Comparison of ENCODE assay signal across 12 cellular contexts in genomic region chr1:221394011-221394544, GRCh38.
DNase-seq lines count a peak whose midpoint lies in the region; ATAC-seq, FAIRE-seq and TF ChIP-seq lines count a peak whose summit lies in the region.
"Had no signal": no experiment of that assay in that cellular context is flagged by ENCODE, and none has a peak within 500 bp of the region (broad histone marks: within the 10 kb centered on the region; RNA-seq: fewer than 3 reads in every experiment).

No MANE protein-coding gene starts in this region.

- H3K27me3 ChIP-seq in mammary epithelial cell (ENCODE audit: insufficient read depth, low read length), result no peaks in the 10 kb centered on the region
- no peaks in the 10 kb centered on the region for H3K27me3 ChIP-seq in gastrocnemius medialis
- H3K27me3 ChIP-seq in transverse colon, result no peaks in the 10 kb centered on the region

- no peak overlapping the region for H3K9ac ChIP-seq in mammary epithelial cell (ENCODE audit: insufficient read depth, low read length)

- WGBS in mammary epithelial cell (ENCODE audit: low coverage, missing lambda C conversion rate), result 70% methylated on average over 5 of the region's 6 CpGs
- 48 to 51% methylated on average over 3 to 6 of the region's 6 CpGs for WGBS in transverse colon (ENCODE audit: low coverage in 1 of 2), 2 donors

- H3K4me1 Mint-ChIP-seq in MCF 10A (ENCODE audit: insufficient read depth, unreplicated experiment), result peaks cover 50% of the 10 kb centered on the region

- intact Hi-C loops in MCF 10A (cut with micrococcal nuclease) (no loop called here), mammary epithelial cell (cut with micrococcal nuclease) (no loop called here), gastrocnemius medialis (cut with DNase I; ENCODE audit: low total_unique reads) (no loop called here), transverse colon (cut with DNase I; ENCODE audit: low total_unique reads) (no loop called here)

- H3K27ac Mint-ChIP-seq in MCF 10A (ENCODE audit: low read depth, unreplicated experiment), result peak overlapping the region; percentile 55

- in situ Hi-C loops in mammary epithelial cell (cut with MboI; ENCODE audit: low sequenced_read_pairs in 2 of 2), result no loop called here
- in situ Hi-C loops in gastrocnemius medialis (cut with MboI; ENCODE audit: low sequenced_read_pairs in 4 of 4), result no loop called here
- in situ Hi-C loops in transverse colon (cut with MboI; ENCODE audit: low pct_ligation_motif_present in 1 of 4, low pct_unique_long_range_greater_than_20kb in 1 of 4, low sequenced_read_pairs in 3 of 4), result no loop called here

- POLR2A ChIA-PET in MCF 10A (lab: Yijun Ruan, JAX), result interaction anchor here (0.8 to 3.9 kb wide), 11 partner anchors 12 to 78 kb away, joined by 3 to 31 read pairs (median 4); no protein-coding TSS in a partner anchor

- peaks cover 7% of the 10 kb centered on the region for H3K36me3 Mint-ChIP-seq in MCF 10A (ENCODE audit: insufficient read depth, unreplicated experiment)

- H3K79me2 ChIP-seq in mammary epithelial cell (ENCODE audit: insufficient read depth, low read length), result no peaks in the 10 kb centered on the region

- no peaks in the 10 kb centered on the region for H3K27me3 Mint-ChIP-seq in MCF 10A (ENCODE audit: insufficient read depth, unreplicated experiment)

- no peaks in the 10 kb centered on the region for H4K20me1 ChIP-seq in mammary epithelial cell (ENCODE audit: insufficient read depth, low read length)

- TF ChIP-seq CTCF in MCF 10A (IDR thresholded peaks at IDR 0.05; ENCODE audit: unreplicated experiment) (no peak), mammary epithelial cell (conservative IDR thresholded peaks at IDR 0.05 in 1 of 2, IDR thresholded peaks at IDR 0.05 in 1 of 2; ENCODE audit: extremely low read depth in 1 of 2, insufficient read depth in 1 of 2, low read depth in 1 of 2, low read length in 2 of 2) (no peak), epithelial cell of esophagus (IDR thresholded peaks at IDR 0.05; ENCODE audit: insufficient read depth, low read depth, low read length, missing control alignments) (no peak), gastrocnemius medialis (IDR thresholded peaks at IDR 0.05 in 4 of 5, conservative IDR thresholded peaks at IDR 0.05 in 1 of 5) (no peak), transverse colon (IDR thresholded peaks at IDR 0.05) (no peak)

- H3K27ac ChIP-seq in mammary epithelial cell (ENCODE audit: insufficient read depth, low read depth, low read length) (no peak overlapping the region), gastrocnemius medialis (no peak overlapping the region), transverse colon (no peak overlapping the region)

- no peaks in the 10 kb centered on the region for H3K9me3 ChIP-seq in mammary epithelial cell (replicated peaks; ENCODE audit: insufficient read depth, low read length)
- H3K9me3 ChIP-seq in gastrocnemius medialis, result no peaks in the 10 kb centered on the region
- peaks cover 0 to 2% of the 10 kb centered on the region in 2 donors for H3K9me3 ChIP-seq in transverse colon

- CTCF ChIA-PET in MCF 10A (lab: Yijun Ruan, JAX), result interaction anchor here (0.6 to 1.8 kb wide), 11 partner anchors 12 to 1722 kb away, joined by 3 to 8 read pairs (median 3); no protein-coding TSS in a partner anchor
- CTCF ChIA-PET in mammary epithelial cell (lab: Charles Lee; ENCODE audit: low non-redundant PET), result no interaction called here

- no peak overlapping the region for H2AFZ ChIP-seq in mammary epithelial cell (ENCODE audit: low read depth, low read length)

- no peak overlapping the region for H3K4me2 ChIP-seq in mammary epithelial cell (ENCODE audit: insufficient read depth, low read depth, low read length)

- no peak for TF ChIP-seq POLR2A in gastrocnemius medialis (IDR thresholded peaks at IDR 0.05)
- TF ChIP-seq POLR2A in transverse colon (IDR thresholded peaks at IDR 0.05), result no peak

- H3K4me3 ChIP-seq in mammary epithelial cell (replicated peaks in 1 of 3; ENCODE audit: insufficient read depth in 1 of 3, low read depth in 2 of 3, low read length in 3 of 3), result no peak overlapping the region
- no peak overlapping the region for H3K4me3 ChIP-seq in epithelial cell of esophagus (ENCODE audit: low read length)
- no peak overlapping the region for H3K4me3 ChIP-seq in gastrocnemius medialis
- no peak overlapping the region for H3K4me3 ChIP-seq in transverse colon

- peak; percentile 27 to 55 for ATAC-seq in gastrocnemius medialis
- ATAC-seq: Panc1 had no signal

- dilution Hi-C loops in mammary epithelial cell (cut with HindIII; ENCODE audit: low sequenced_read_pairs), result no loop called here

- TF ChIP-seq EP300 in transverse colon (IDR thresholded peaks at IDR 0.05; ENCODE audit: low read depth), result no peak

- no peak overlapping the region for H3K4me3 Mint-ChIP-seq in MCF 10A (ENCODE audit: unreplicated experiment)

- BruUV-seq in MCF 10A (replicated peaks; lab: Mats Ljungman, UMichigan), result no TSS peak
- BruUV-seq in mammary epithelial cell (replicated peaks; lab: Mats Ljungman, UMichigan), result no TSS peak

- H3K4me1 ChIP-seq in mammary epithelial cell (ENCODE audit: insufficient read depth, low read length) (peaks cover 14% of the 10 kb centered on the region), gastrocnemius medialis (peaks cover 0 to 3% of the 10 kb centered on the region in 2 donors), transverse colon (no peaks in the 10 kb centered on the region)

- H3K36me3 ChIP-seq in mammary epithelial cell (ENCODE audit: insufficient read depth, low read length) (no peaks in the 10 kb centered on the region), gastrocnemius medialis (no peaks in the 10 kb centered on the region), transverse colon (no peaks in the 10 kb centered on the region)

- DNase-seq in MCF 10A (ENCODE audit: unreplicated experiment), result peak; percentile 88
- DNase-seq in mammary epithelial cell, result no peak
- peak; percentile 96 for DNase-seq in NCI-H69 (lab: John Stamatoyannopoulos, UW)
- peak; percentile 36 for DNase-seq in epithelial cell of esophagus (ENCODE audit: low read depth)
- DNase-seq in gastrocnemius medialis, result no peak
- DNase-seq in NOMO-1 treated with dmso at 0.1 percent for 144 hours (lab: John Stamatoyannopoulos, UW; ENCODE audit: unreplicated experiment), result no peak
- no peak for DNase-seq in urothelium cell line (ENCODE audit: low spot score)
- DNase-seq in transverse colon, result no peak
- DNase-seq: activated CD8-positive, alpha-beta memory T cell treated with anti-CD3 and anti-CD28 coated beads for 24 hours; central memory CD4-positive, alpha-beta T cell; occipital lobe had no signal

- FAIRE-seq in urothelium cell line (lab: Jason Lieb, UNC), result no peak

- peaks cover 11% of the 10 kb centered on the region for H3K9me3 Mint-ChIP-seq in MCF 10A (ENCODE audit: unreplicated experiment)

Comparison
In these comparisons a context has a peak if more than half of its experiments do, and no peak if none do; other contexts are left out.
1. DNase-seq: peak in MCF 10A (single experiment), NCI-H69 (single experiment) and epithelial cell of esophagus (single experiment); none in mammary epithelial cell (single experiment), gastrocnemius medialis (0 of 2), NOMO-1 treated with dmso at 0.1 percent for 144 hours (single experiment), urothelium cell line (single experiment) and transverse colon (single experiment).